In the genomic region with DNA sequence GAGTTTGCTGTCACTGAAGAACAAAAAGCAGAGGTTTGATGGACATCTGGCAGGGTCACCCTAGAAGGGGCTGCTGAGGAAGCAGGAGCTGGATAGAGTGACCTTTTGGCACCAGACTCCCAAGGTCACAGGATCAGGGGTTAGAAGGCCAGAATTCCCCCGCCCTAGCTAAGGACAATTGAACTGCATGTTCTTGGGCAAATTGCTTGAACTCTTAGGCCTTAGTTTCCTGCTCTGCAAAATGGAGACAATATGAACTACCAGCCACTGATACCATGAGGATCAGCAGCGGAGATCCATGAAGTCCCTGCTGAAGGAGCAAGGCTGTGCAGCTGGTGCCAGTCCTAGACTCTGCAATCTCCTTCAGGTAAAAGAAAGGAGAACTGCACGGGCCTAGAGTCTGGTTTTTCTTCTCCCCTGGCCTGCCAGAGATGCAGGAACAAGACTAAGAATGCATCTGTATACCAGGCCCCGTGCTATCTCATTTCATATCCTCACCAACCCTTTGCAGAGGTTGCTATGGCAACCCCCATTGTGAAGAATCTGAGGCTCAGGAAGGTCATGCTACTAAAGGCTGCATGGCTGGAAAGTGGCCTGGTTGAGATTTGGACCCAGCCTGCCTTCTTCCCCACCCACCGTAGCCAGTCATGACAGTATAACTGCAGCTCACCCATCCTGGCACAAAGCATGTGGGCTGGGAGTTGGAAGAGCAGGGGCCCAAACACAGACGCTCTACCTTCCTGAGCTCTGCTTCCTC, we compare ENCODE assay signal across 1 cellular context.
TF ChIP-seq lines count a peak whose summit lies in the region.

No MANE protein-coding gene starts in this region.

TF ChIP-seq in endothelial cell of umbilical vein, 7 proteins besides CTCF, POLR2A, EP300 and RAD21:
- no peak for TF ChIP-seq POLR2AphosphoS5 (IDR thresholded peaks at IDR 0.05; ENCODE audit: insufficient read depth, low read depth, low read length)
- TF ChIP-seq GATA2 (IDR thresholded peaks at IDR 0.05; ENCODE audit: insufficient read depth, insufficient read length, low read depth, low read length) = no peak
- no peak for TF ChIP-seq MYC (IDR thresholded peaks at IDR 0.05; ENCODE audit: low read depth, low read length)
- TF ChIP-seq EZH2 (IDR thresholded peaks at IDR 0.05; ENCODE audit: borderline replicate concordance, low read depth, low read length, severe bottlenecking) = no peak
- TF ChIP-seq FOS (IDR thresholded peaks at IDR 0.05; ENCODE audit: borderline replicate concordance, insufficient read depth, low read length) = no peak
- TF ChIP-seq, protein P1, sequence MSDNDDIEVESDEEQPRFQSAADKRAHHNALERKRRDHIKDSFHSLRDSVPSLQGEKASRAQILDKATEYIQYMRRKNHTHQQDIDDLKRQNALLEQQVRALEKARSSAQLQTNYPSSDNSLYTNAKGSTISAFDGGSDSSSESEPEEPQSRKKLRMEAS (IDR thresholded peaks at IDR 0.05; ENCODE audit: insufficient read depth, insufficient read length) = no peak
- no peak for TF ChIP-seq JUN (IDR thresholded peaks at IDR 0.05; ENCODE audit: borderline replicate concordance, insufficient read depth, insufficient read length, low read depth)
